Comparison of ENCODE assay signal across 16 cellular contexts in genomic region chr6:161011509-161012480, GRCh38. TPM values are rescaled to one million over a fixed set of nuclear protein-coding genes. Genes with fewer than 3 reads are reported as not detected.
DNase-seq lines count a peak whose midpoint lies in the region; ATAC-seq and TF ChIP-seq lines count a peak whose summit lies in the region.
"Had no signal": no experiment of that assay in that cellular context is flagged by ENCODE, and none has a peak within 500 bp of the region (broad histone marks: within the 10 kb centered on the region; RNA-seq: fewer than 3 reads in every experiment).

No MANE protein-coding gene starts in this region.

- peak overlapping the region; percentile 93 for H3K27ac ChIP-seq in H9 (ENCODE audit: insufficient read length, low read depth, low read length)
- H3K27ac ChIP-seq in brain microvascular endothelial cell, result peak overlapping the region; percentile 70
- peak overlapping the region; percentile 65 for H3K27ac ChIP-seq in left ventricle myocardium inferior (replicated peaks)
- peak overlapping the region; percentile 6 for H3K27ac ChIP-seq in rectal smooth muscle tissue (ENCODE audit: low read depth, low read length)

- H3K9me3 ChIP-seq in H9 (ENCODE audit: control insufficient read depth, low read depth, low read length), result no peaks in the 10 kb centered on the region
- no peaks in the 10 kb centered on the region for H3K9me3 ChIP-seq in left ventricle myocardium inferior (replicated peaks)
- H3K9me3 ChIP-seq in mucosa of descending colon, result no peaks in the 10 kb centered on the region
- H3K9me3 ChIP-seq: BE2C had no signal

- no peak overlapping the region for H2BK20ac ChIP-seq in H9 (ENCODE audit: low read depth, low read length, poor library complexity, severe bottlenecking)

- H3K4me1 ChIP-seq in H9 (ENCODE audit: insufficient read depth, low read length) (0 out of 2 replicates have a peak, but pooled peaks cover 4% of the 10 kb centered on the region), left ventricle myocardium inferior (peaks cover 63% of the 10 kb centered on the region), rectal smooth muscle tissue (ENCODE audit: control insufficient read depth, insufficient read depth, low read length) (peaks cover 11% of the 10 kb centered on the region), mucosa of descending colon (ENCODE audit: low read depth) (no peaks in the 10 kb centered on the region)
- H3K4me1 ChIP-seq: BE2C had no signal

- H3K36me3 ChIP-seq in brain microvascular endothelial cell (replicated peaks) (no peaks in the 10 kb centered on the region), left ventricle myocardium inferior (no peaks in the 10 kb centered on the region), rectal smooth muscle tissue (ENCODE audit: control insufficient read depth, insufficient read depth, low read length) (no peaks in the 10 kb centered on the region), mucosa of descending colon (ENCODE audit: low read depth) (no peaks in the 10 kb centered on the region)
- H3K36me3 ChIP-seq: BE2C had no signal

- H2AFZ ChIP-seq in H9 (ENCODE audit: low read length), result no peak overlapping the region

- H3T11ph ChIP-seq in H9 (ENCODE audit: low read length), result no peak overlapping the region

- H3K36me3 Mint-ChIP-seq in H9 (ENCODE audit: insufficient read depth in 1 of 3, low read depth in 3 of 3), result peaks cover 5 to 14% (median 13%) of the 10 kb centered on the region in 3 experiments; a peak in 6 of 7 replicates
- peaks cover 13% of the 10 kb centered on the region for H3K36me3 Mint-ChIP-seq in activated CD8-positive, alpha-beta memory T cell treated with anti-CD3 and anti-CD28 coated beads, Interleukin-2, amount 10 ng/mL, durations not matched to agents 7 days and 5 days
- peaks cover 7 to 19% of the 10 kb centered on the region in 2 donors for H3K36me3 Mint-ChIP-seq in stimulated activated naive B cell treated with anti-CD40 and anti-IgM and Interleukin-4, amounts not matched to agents 10 μg/mL and 1 μg/mL and 100 μg/mL, for 72 hours

- no peak overlapping the region for H4K5ac ChIP-seq in H9 (ENCODE audit: insufficient read length, low read depth, low read length)

- peaks cover 2% of the 10 kb centered on the region for H3K23me2 ChIP-seq in H9 (ENCODE audit: insufficient read length, low read depth, low read length, poor library complexity, severe bottlenecking)

- no peak overlapping the region for H4K8ac ChIP-seq in H9 (replicated peaks; ENCODE audit: insufficient read length, low read depth, low read length)

- no peak overlapping the region for H4K91ac ChIP-seq in H9 (ENCODE audit: insufficient read length, low read depth, low read length)

- no peaks in the 10 kb centered on the region for H3K27me3 ChIP-seq in H9 (ENCODE audit: insufficient read depth, low read length)
- no peaks in the 10 kb centered on the region for H3K27me3 ChIP-seq in brain microvascular endothelial cell (replicated peaks)
- no peaks in the 10 kb centered on the region for H3K27me3 ChIP-seq in left ventricle myocardium inferior (ENCODE audit: low read depth)
- H3K27me3 ChIP-seq in rectal smooth muscle tissue (ENCODE audit: control insufficient read depth, insufficient read depth, low read length), result no peaks in the 10 kb centered on the region
- H3K27me3 ChIP-seq: BE2C had no signal

- H3K9ac ChIP-seq in H9 (ENCODE audit: extremely low read depth, insufficient read length, low read length) (peak overlapping the region; percentile 27), rectal smooth muscle tissue (ENCODE audit: low read length) (no peak overlapping the region)

- no peak overlapping the region for H2AK5ac ChIP-seq in H9 (ENCODE audit: insufficient read length, low read length)

- peak; percentile 76 for DNase-seq in H9
- peak; percentile 14 for DNase-seq in brain microvascular endothelial cell
- no peak for DNase-seq in left ventricle myocardium inferior
- no peak for DNase-seq in activated CD8-positive, alpha-beta memory T cell treated with anti-CD3 and anti-CD28 coated beads, Interleukin-2, amount 10 ng/mL, durations not matched to agents 7 days and 5 days
- no peak for DNase-seq in stimulated activated naive B cell treated with anti-CD40 and anti-IgM and Interleukin-4, amounts not matched to agents 10 μg/mL and 1 μg/mL and 100 μg/mL, for 72 hours
- DNase-seq in mucosa of descending colon, result no peak
- DNase-seq: BE2C; head of caudate nucleus; NCI-H1417; stimulated activated CD4-positive, alpha-beta T cell treated with anti-CD3 and anti-CD28 coated beads, Interleukin-2, amount 100 ng/mL, for 48 hours; stimulated activated naive CD4-positive, alpha-beta T cell had no signal

- H3K4me1 Mint-ChIP-seq in H9, result peaks cover 48 to 61% of the 10 kb centered on the region in 2 experiments
- no peaks in the 10 kb centered on the region for H3K4me1 Mint-ChIP-seq in activated CD8-positive, alpha-beta memory T cell treated with anti-CD3 and anti-CD28 coated beads, Interleukin-2, amount 10 ng/mL, durations not matched to agents 7 days and 5 days
- H3K4me1 Mint-ChIP-seq in stimulated activated naive B cell treated with anti-CD40 and anti-IgM and Interleukin-4, amounts not matched to agents 10 μg/mL and 1 μg/mL and 100 μg/mL, for 72 hours, result peaks cover 18 to 40% of the 10 kb centered on the region in 2 donors

- H2BK15ac ChIP-seq in H9 (ENCODE audit: low read depth, low read length), result no peak overlapping the region

- no peak overlapping the region for H3K56ac ChIP-seq in H9 (ENCODE audit: insufficient read length, low read depth, low read length)

- no peak overlapping the region for H3K18ac ChIP-seq in H9 (ENCODE audit: insufficient read length, low read depth, low read length)

- peak overlapping the region; percentile 78 to 95 (median 93) for H3K27ac Mint-ChIP-seq in H9
- no peak overlapping the region for H3K27ac Mint-ChIP-seq in activated CD8-positive, alpha-beta memory T cell treated with anti-CD3 and anti-CD28 coated beads, Interleukin-2, amount 10 ng/mL, durations not matched to agents 7 days and 5 days
- no peak overlapping the region for H3K27ac Mint-ChIP-seq in stimulated activated naive B cell treated with anti-CD40 and anti-IgM and Interleukin-4, amounts not matched to agents 10 μg/mL and 1 μg/mL and 100 μg/mL, for 72 hours
- H3K27ac Mint-ChIP-seq: activated naive CD4-positive, alpha-beta T cell treated with anti-CD3 and anti-CD28 coated beads, Interleukin-2, amount 50 U/mL, for 72 hours; progenitor cell of endocrine pancreas had no signal

- H2BK12ac ChIP-seq in H9 (ENCODE audit: insufficient read length, low read depth, low read length), result no peak overlapping the region

- CTCF ChIA-PET in activated CD8-positive, alpha-beta memory T cell treated with anti-CD3 and anti-CD28 coated beads, Interleukin-2, amount 10 ng/mL, durations not matched to agents 7 days and 5 days (lab: Charles Lee), result interaction anchor here (1.2 to 1.4 kb wide), 2 partner anchors 19 to 20 kb away, joined by 4 to 5 read pairs; no protein-coding TSS in a partner anchor

- no peak overlapping the region for H3K4ac ChIP-seq in H9 (ENCODE audit: low read depth, low read length)

- peaks cover 5% of the 10 kb centered on the region for H3K79me1 ChIP-seq in H9 (ENCODE audit: insufficient read depth, low read depth, low read length, poor library complexity, severe bottlenecking)

- peak overlapping the region; percentile 19 to 69 for H3K4me3 Mint-ChIP-seq in H9
- H3K4me3 Mint-ChIP-seq in activated CD8-positive, alpha-beta memory T cell treated with anti-CD3 and anti-CD28 coated beads, Interleukin-2, amount 10 ng/mL, durations not matched to agents 7 days and 5 days, result no peak overlapping the region
- H3K4me3 Mint-ChIP-seq in stimulated activated naive B cell treated with anti-CD40 and anti-IgM and Interleukin-4, amounts not matched to agents 10 μg/mL and 1 μg/mL and 100 μg/mL, for 72 hours, result no peak overlapping the region

- ATAC-seq in activated CD8-positive, alpha-beta memory T cell treated with anti-CD3 and anti-CD28 coated beads, Interleukin-2, amount 10 ng/mL, durations not matched to agents 7 days and 5 days, result no peak
- ATAC-seq in GM21367 (IDR thresholded peaks at IDR 0.05; ENCODE audit: unreplicated experiment), result no peak
- no peak for ATAC-seq in stimulated activated naive B cell treated with anti-CD40 and anti-IgM and Interleukin-4, amounts not matched to agents 10 μg/mL and 1 μg/mL and 100 μg/mL, for 72 hours (replicated peaks)
- no peak for ATAC-seq in mucosa of descending colon
- ATAC-seq: activated naive CD4-positive, alpha-beta T cell treated with anti-CD3 and anti-CD28 coated beads, Interleukin-2, amount 50 U/mL, for 72 hours had no signal

- no peaks in the 10 kb centered on the region for H3K27me3 Mint-ChIP-seq in H9 (ENCODE audit: low read depth)
- H3K27me3 Mint-ChIP-seq in activated CD8-positive, alpha-beta memory T cell treated with anti-CD3 and anti-CD28 coated beads, Interleukin-2, amount 10 ng/mL, durations not matched to agents 7 days and 5 days, result no peaks in the 10 kb centered on the region
- H3K27me3 Mint-ChIP-seq in stimulated activated naive B cell treated with anti-CD40 and anti-IgM and Interleukin-4, amounts not matched to agents 10 μg/mL and 1 μg/mL and 100 μg/mL, for 72 hours, result no peaks in the 10 kb centered on the region
- H3K27me3 Mint-ChIP-seq: progenitor cell of endocrine pancreas had no signal

- no peak overlapping the region for H3K4me3 ChIP-seq in brain microvascular endothelial cell (ENCODE audit: low read depth, low read length)
- peak overlapping the region; percentile 12 for H3K4me3 ChIP-seq in left ventricle myocardium inferior
- no peak overlapping the region for H3K4me3 ChIP-seq in rectal smooth muscle tissue (ENCODE audit: low read length)
- no peak overlapping the region for H3K4me3 ChIP-seq in mucosa of descending colon
- H3K4me3 ChIP-seq: lung had no signal

- H3K9me3 Mint-ChIP-seq in H9, result no peaks in the 10 kb centered on the region
- H3K9me3 Mint-ChIP-seq in activated CD8-positive, alpha-beta memory T cell treated with anti-CD3 and anti-CD28 coated beads, Interleukin-2, amount 10 ng/mL, durations not matched to agents 7 days and 5 days (ENCODE audit: low read depth), result peaks cover 2% of the 10 kb centered on the region
- H3K9me3 Mint-ChIP-seq in stimulated activated naive B cell treated with anti-CD40 and anti-IgM and Interleukin-4, amounts not matched to agents 10 μg/mL and 1 μg/mL and 100 μg/mL, for 72 hours, result no peaks in the 10 kb centered on the region
- H3K9me3 Mint-ChIP-seq: activated naive CD4-positive, alpha-beta T cell treated with anti-CD3 and anti-CD28 coated beads, Interleukin-2, amount 50 U/mL, for 72 hours had no signal

- H4K20me1 ChIP-seq in H9 (ENCODE audit: control insufficient read depth, insufficient read depth, insufficient read length), result no peaks in the 10 kb centered on the region

- H3K79me2 ChIP-seq in H9 (ENCODE audit: insufficient read depth, low read length), result peaks cover 8% of the 10 kb centered on the region; the same call in 1 of the 2 replicates

- peak overlapping the region; percentile 71 for H3K4me2 ChIP-seq in H9 (ENCODE audit: insufficient read depth, insufficient read length, low read length)

- H3K14ac ChIP-seq in H9 (ENCODE audit: insufficient read depth, low read length), result no peak overlapping the region

- no peak overlapping the region for H3K23ac ChIP-seq in H9 (ENCODE audit: insufficient read length, low read depth, low read length)

- in situ Hi-C loops in brain microvascular endothelial cell (cut with HindIII; ENCODE audit: low pct_ligation_motif_present, low sequenced_read_pairs), result no loop called here

- peak overlapping the region; percentile 85 for H2BK5ac ChIP-seq in H9 (ENCODE audit: insufficient read length, low read length)

- no CpG with 5 or more reads among the region's 8 CpGs for WGBS in H9 (ENCODE audit: extremely low coverage, insufficient read length, low lambda C conversion rate)

- TF ChIP-seq CTCF in H9 (conservative IDR thresholded peaks at IDR 0.05) (no peak), brain microvascular endothelial cell (IDR thresholded peaks at IDR 0.05; ENCODE audit: low read depth, low read length, missing control alignments) (no peak), left ventricle myocardium inferior (IDR thresholded peaks at IDR 0.05; ENCODE audit: borderline replicate concordance) (no peak), mucosa of descending colon (IDR thresholded peaks at IDR 0.05) (no peak)

- intact Hi-C loops in left ventricle myocardium inferior (cut with micrococcal nuclease) (no loop called here), mucosa of descending colon (cut with DNase I, micrococcal nuclease) (no loop called here)

- no peak overlapping the region for H2BK120ac ChIP-seq in H9 (ENCODE audit: low read depth, low read length, poor library complexity, severe bottlenecking)

RNA-seq across cellular contexts. Expression of gene MAP3K4, which starts 20.2 kb away (rescaled TPM):
- total RNA-seq in H9 (2021) (49.3 and 54.3 TPM in 2 replicates), left ventricle myocardium inferior (37.1 TPM), mucosa of descending colon (10 to 100 TPM; 32.8 to 58.3 (median 34.7) TPM)
- 10 to 100 TPM; 38.5 to 55.0 TPM for total RNA-seq in activated CD8-positive, alpha-beta memory T cell treated with anti-CD3 and anti-CD28 coated beads, Interleukin-2, amount 10 ng/mL, durations not matched to agents 7 days and 5 days

Comparison
In these comparisons a context has a peak if more than half of its experiments do, and no peak if none do; other contexts are left out.
1. DNase-seq: peak in H9 (single experiment) and brain microvascular endothelial cell (single experiment); none in left ventricle myocardium inferior (single experiment), activated CD8-positive, alpha-beta memory T cell treated with anti-CD3 and anti-CD28 coated beads, Interleukin-2, amount 10 ng/mL, durations not matched to agents 7 days and 5 days (single experiment), stimulated activated naive B cell treated with anti-CD40 and anti-IgM and Interleukin-4, amounts not matched to agents 10 μg/mL and 1 μg/mL and 100 μg/mL, for 72 hours (single experiment) and mucosa of descending colon (0 of 3).
2. H3K27ac ChIP-seq: peak in every context shown above with its lines; median percentile 93 in H9; 70 in brain microvascular endothelial cell; 65 in left ventricle myocardium inferior; 6 in rectal smooth muscle tissue.
3. H3K27ac Mint-ChIP-seq: peak in H9 (3 of 3); none in activated CD8-positive, alpha-beta memory T cell treated with anti-CD3 and anti-CD28 coated beads, Interleukin-2, amount 10 ng/mL, durations not matched to agents 7 days and 5 days (single experiment) and stimulated activated naive B cell treated with anti-CD40 and anti-IgM and Interleukin-4, amounts not matched to agents 10 μg/mL and 1 μg/mL and 100 μg/mL, for 72 hours (single experiment).
4. H3K4me3 Mint-ChIP-seq: peak in H9 (2 of 2); none in activated CD8-positive, alpha-beta memory T cell treated with anti-CD3 and anti-CD28 coated beads, Interleukin-2, amount 10 ng/mL, durations not matched to agents 7 days and 5 days (single experiment) and stimulated activated naive B cell treated with anti-CD40 and anti-IgM and Interleukin-4, amounts not matched to agents 10 μg/mL and 1 μg/mL and 100 μg/mL, for 72 hours (0 of 2).